Comparison of ENCODE assay signal across 8 cellular contexts in the genomic region with DNA sequence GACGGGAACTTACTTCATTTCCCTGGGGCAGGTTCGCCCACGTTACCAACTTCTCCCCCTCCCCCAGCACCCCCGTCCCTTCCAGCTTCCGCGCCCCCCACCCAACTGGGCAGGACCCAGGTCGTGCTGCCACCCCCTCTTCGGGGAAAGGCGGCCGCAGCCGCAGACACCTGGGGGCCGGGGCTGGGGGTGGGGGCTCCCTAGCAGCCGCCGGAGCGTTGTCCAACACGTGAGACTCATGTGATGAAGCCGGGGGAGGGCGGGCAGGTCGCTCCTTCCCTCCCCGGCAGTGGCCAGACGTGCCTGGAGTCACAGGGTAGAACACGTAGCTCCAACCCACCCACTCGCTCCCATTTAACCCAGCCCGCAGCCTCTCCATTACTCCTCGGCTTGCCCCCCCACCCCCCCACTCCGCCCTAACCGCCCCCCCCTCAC. TPM values are rescaled to one million over a fixed set of nuclear protein-coding genes. Genes with fewer than 3 reads are reported as not detected.
DNase-seq lines count a peak whose midpoint lies in the region; ATAC-seq and TF ChIP-seq lines count a peak whose summit lies in the region.

No MANE protein-coding gene starts in this region.

- DNase-seq in HCEC 1CT: peak; percentile 99
- peak; percentile 95 for DNase-seq in MG63
- peak; percentile 70 for DNase-seq in T follicular helper cell (ENCODE audit: low read depth)
- DNase-seq in amniotic stem cell (lab: John Stamatoyannopoulos, UW): peak; percentile 91
- peak; percentile 96 for DNase-seq in left ventricle myocardium superior
- peak; percentile 97 for DNase-seq in prostate gland (ENCODE audit: low spot score)
- no peak for DNase-seq in NCI-H1694 (lab: John Stamatoyannopoulos, UW)

- no peak for TF ChIP-seq CTCF in prostate gland (IDR thresholded peaks at IDR 0.05)

- peaks cover 14% of the 10 kb centered on the region for H3K36me3 ChIP-seq in MG63
- H3K36me3 ChIP-seq in prostate gland: no peaks in the 10 kb centered on the region

- 0% methylated on average over 19 of the region's 27 CpGs for WGBS in prostate gland

- H3K4me1 ChIP-seq in prostate gland (replicated peaks): peaks cover 17% of the 10 kb centered on the region

- no peak for TF ChIP-seq POLR2A in prostate gland (IDR thresholded peaks at IDR 0.05)

- H3K9me3 ChIP-seq in MG63: no peaks in the 10 kb centered on the region
- H3K9me3 ChIP-seq in prostate gland: no peaks in the 10 kb centered on the region

- peak overlapping the region; percentile 98 for H3K27ac ChIP-seq in prostate gland

- H3K4me3 ChIP-seq in GM08714 (ENCODE audit: low read length): peak overlapping the region; percentile 63; the same call in 1 of the 2 replicates
- H3K4me3 ChIP-seq in MG63: peak overlapping the region; percentile 59
- peak overlapping the region; percentile 68 to 69 for H3K4me3 ChIP-seq in prostate gland

- peak; percentile 70 for ATAC-seq in left ventricle myocardium superior

- H3K27me3 ChIP-seq in MG63 (no peaks in the 10 kb centered on the region), prostate gland (replicated peaks; ENCODE audit: insufficient read depth) (no peaks in the 10 kb centered on the region)

- intact Hi-C loops in left ventricle myocardium superior (cut with micrococcal nuclease): loop anchor here (5.0 kb wide), 1 partner anchor 262 kb away; no protein-coding TSS in a partner anchor
- intact Hi-C loops in prostate gland (cut with DNase I): loop anchor here (5.0 kb wide), 2 partner anchors 152 to 257 kb away; no protein-coding TSS in a partner anchor

RNA-seq across cellular contexts. Expression of gene BHLHE40, which starts 0.3 kb away (rescaled TPM):
- total RNA-seq in MG63 (2014; rRNA removed; shearing (Covaris generic); ENCODE audit: low replicate concordance): 2.6 TPM in 2 replicates
- total RNA-seq in left ventricle myocardium superior: 26.8 TPM
- total RNA-seq in prostate gland: 10 to 100 TPM; 32.3 to 52.0 TPM
